ENCODE assay signal across 1 cellular context in the genomic region with DNA sequence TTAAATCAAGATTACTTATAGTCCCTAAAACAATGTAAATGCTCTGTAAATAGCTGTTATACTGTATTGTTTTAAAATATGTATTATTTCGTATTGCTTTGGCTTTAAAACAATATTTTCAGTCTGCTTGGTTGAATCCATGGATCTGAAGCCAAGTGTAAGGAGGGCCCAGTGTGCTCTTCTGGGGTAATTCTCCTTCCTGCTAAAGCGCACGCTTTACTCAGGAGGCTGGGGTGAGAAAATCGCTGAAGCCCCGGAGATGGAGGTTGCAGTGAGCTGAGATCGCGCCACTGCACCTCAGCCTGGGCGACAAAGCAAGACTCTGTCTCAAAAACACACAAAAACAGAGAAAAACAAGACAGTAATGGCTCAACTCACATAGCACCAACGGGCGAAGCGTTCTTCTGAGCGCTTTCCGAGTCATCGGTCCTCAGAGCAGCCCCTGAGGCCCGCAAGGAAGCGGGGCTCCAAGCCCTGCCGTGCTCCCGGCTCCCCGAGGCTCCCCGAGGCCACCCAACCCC.
TF ChIP-seq lines count a peak whose summit lies in the region.

No MANE protein-coding gene starts in this region.

TF ChIP-seq in HepG2, 621 proteins besides CTCF, POLR2A, EP300 and RAD21 (continued from another document and continues in another):
- TF ChIP-seq BATF2 (CRISPR knock-in tag; IDR thresholded peaks at IDR 0.05) (no peak), KMT2A (CRISPR knock-in tag; IDR thresholded peaks at IDR 0.05) (no peak), BRCA1 (CRISPR knock-in tag; IDR thresholded peaks at IDR 0.05) (no peak), HHEX (CRISPR knock-in tag; IDR thresholded peaks at IDR 0.05) (no peak), ZSCAN20 (CRISPR knock-in tag; IDR thresholded peaks at IDR 0.05; ENCODE audit: borderline replicate concordance) (no peak), NFIC (IDR thresholded peaks at IDR 0.05; ENCODE audit: low read length) (no peak), NR1H2 (CRISPR knock-in tag; IDR thresholded peaks at IDR 0.05; ENCODE audit: borderline replicate concordance, low read depth) (no peak), MAFG (CRISPR knock-in tag; IDR thresholded peaks at IDR 0.05) (no peak), POGZ (CRISPR knock-in tag; IDR thresholded peaks at IDR 0.05) (no peak), CSRNP2 (CRISPR knock-in tag; conservative IDR thresholded peaks at IDR 0.05; ENCODE audit: low read depth) (no peak), ZNF362 (CRISPR knock-in tag; IDR thresholded peaks at IDR 0.05; ENCODE audit: borderline replicate concordance) (no peak), KDM3A (CRISPR knock-in tag; IDR thresholded peaks at IDR 0.05; ENCODE audit: low read depth) (no peak), MBNL3 (CRISPR knock-in tag; conservative IDR thresholded peaks at IDR 0.05) (no peak), KMT2B (CRISPR knock-in tag; IDR thresholded peaks at IDR 0.05) (no peak), ZNF781 (CRISPR knock-in tag; IDR thresholded peaks at IDR 0.05; ENCODE audit: borderline replicate concordance, not compliant biosample characterization) (no peak), KDM6A (CRISPR knock-in tag; IDR thresholded peaks at IDR 0.05; ENCODE audit: low read depth) (no peak), GMEB1 (CRISPR knock-in tag; IDR thresholded peaks at IDR 0.05; ENCODE audit: borderline replicate concordance) (peak; percentile 50; the same call in 1 of the 2 replicates), ZNF607 (CRISPR knock-in tag; IDR thresholded peaks at IDR 0.05; ENCODE audit: borderline replicate concordance) (no peak), ZSCAN9 (CRISPR knock-in tag; IDR thresholded peaks at IDR 0.05; ENCODE audit: borderline replicate concordance) (no peak), MIER3 (CRISPR knock-in tag; IDR thresholded peaks at IDR 0.05; ENCODE audit: borderline replicate concordance) (peak; percentile 25; the same call in 1 of the 2 replicates), RXRA (CRISPR knock-in tag; IDR thresholded peaks at IDR 0.05) (no peak), ZNF569 (CRISPR knock-in tag; IDR thresholded peaks at IDR 0.05; ENCODE audit: borderline replicate concordance) (no peak), CBX1 (IDR thresholded peaks at IDR 0.05; ENCODE audit: low read depth) (no peak), CHCHD3 (CRISPR knock-in tag; IDR thresholded peaks at IDR 0.05) (no peak), IRX3 (CRISPR knock-in tag; IDR thresholded peaks at IDR 0.05; ENCODE audit: borderline replicate concordance, low read depth) (no peak), MED8 (CRISPR knock-in tag; IDR thresholded peaks at IDR 0.05; ENCODE audit: insufficient replicate concordance) (no peak), DMTF1 (CRISPR knock-in tag; IDR thresholded peaks at IDR 0.05) (no peak), ATF7-NPFF (CRISPR knock-in tag; IDR thresholded peaks at IDR 0.05; ENCODE audit: low read depth) (no peak), ZFP1 (CRISPR knock-in tag; IDR thresholded peaks at IDR 0.05) (no peak), TAF15 (IDR thresholded peaks at IDR 0.05; ENCODE audit: low read depth, low read length, poor library complexity, severe bottlenecking) (no peak), PRMT3 (CRISPR knock-in tag; IDR thresholded peaks at IDR 0.05; ENCODE audit: borderline replicate concordance, low read depth) (no peak), PBX2 (CRISPR knock-in tag; IDR thresholded peaks at IDR 0.05) (no peak), CEBPG (CRISPR knock-in tag; IDR thresholded peaks at IDR 0.05) (no peak), ZNF782 (CRISPR knock-in tag; IDR thresholded peaks at IDR 0.05; ENCODE audit: borderline replicate concordance) (no peak), ZNF101 (CRISPR knock-in tag; IDR thresholded peaks at IDR 0.05; ENCODE audit: borderline replicate concordance, low read depth) (no peak), ZSCAN31 (CRISPR knock-in tag; IDR thresholded peaks at IDR 0.05; ENCODE audit: low read depth) (0 out of 2 replicates have a peak, but pooled peaks have one; percentile 12)
- TF ChIP-seq, protein P1, sequence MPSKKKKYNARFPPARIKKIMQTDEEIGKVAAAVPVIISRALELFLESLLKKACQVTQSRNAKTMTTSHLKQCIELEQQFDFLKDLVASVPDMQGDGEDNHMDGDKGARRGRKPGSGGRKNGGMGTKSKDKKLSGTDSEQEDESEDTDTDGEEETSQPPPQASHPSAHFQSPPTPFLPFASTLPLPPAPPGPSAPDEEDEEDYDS (CRISPR knock-in tag; IDR thresholded peaks at IDR 0.05) = no peak; the same call in 1 of the 2 replicates
- TF ChIP-seq, protein P2, sequence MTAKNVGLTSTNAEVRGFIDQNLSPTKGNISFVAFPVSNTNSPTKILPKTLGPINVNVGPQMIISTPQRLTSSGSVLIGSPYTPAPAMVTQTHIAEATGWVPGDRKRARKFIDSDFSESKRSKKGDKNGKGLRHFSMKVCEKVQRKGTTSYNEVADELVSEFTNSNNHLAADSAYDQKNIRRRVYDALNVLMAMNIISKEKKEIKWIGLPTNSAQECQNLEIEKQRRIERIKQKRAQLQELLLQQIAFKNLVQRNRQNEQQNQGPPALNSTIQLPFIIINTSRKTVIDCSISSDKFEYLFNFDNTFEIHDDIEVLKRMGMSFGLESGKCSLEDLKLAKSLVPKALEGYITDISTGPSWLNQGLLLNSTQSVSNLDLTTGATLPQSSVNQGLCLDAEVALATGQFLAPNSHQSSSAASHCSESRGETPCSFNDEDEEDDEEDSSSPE (CRISPR knock-in tag; IDR thresholded peaks at IDR 0.05) = no peak
- TF ChIP-seq, protein P3, sequence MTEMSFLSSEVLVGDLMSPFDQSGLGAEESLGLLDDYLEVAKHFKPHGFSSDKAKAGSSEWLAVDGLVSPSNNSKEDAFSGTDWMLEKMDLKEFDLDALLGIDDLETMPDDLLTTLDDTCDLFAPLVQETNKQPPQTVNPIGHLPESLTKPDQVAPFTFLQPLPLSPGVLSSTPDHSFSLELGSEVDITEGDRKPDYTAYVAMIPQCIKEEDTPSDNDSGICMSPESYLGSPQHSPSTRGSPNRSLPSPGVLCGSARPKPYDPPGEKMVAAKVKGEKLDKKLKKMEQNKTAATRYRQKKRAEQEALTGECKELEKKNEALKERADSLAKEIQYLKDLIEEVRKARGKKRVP (CRISPR knock-in tag; IDR thresholded peaks at IDR 0.05) = no peak
- TF ChIP-seq, protein P4, sequence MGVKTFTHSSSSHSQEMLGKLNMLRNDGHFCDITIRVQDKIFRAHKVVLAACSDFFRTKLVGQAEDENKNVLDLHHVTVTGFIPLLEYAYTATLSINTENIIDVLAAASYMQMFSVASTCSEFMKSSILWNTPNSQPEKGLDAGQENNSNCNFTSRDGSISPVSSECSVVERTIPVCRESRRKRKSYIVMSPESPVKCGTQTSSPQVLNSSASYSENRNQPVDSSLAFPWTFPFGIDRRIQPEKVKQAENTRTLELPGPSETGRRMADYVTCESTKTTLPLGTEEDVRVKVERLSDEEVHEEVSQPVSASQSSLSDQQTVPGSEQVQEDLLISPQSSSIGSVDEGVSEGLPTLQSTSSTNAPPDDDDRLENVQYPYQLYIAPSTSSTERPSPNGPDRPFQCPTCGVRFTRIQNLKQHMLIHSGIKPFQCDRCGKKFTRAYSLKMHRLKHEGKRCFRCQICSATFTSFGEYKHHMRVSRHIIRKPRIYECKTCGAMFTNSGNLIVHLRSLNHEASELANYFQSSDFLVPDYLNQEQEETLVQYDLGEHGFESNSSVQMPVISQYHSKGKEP (CRISPR knock-in tag; IDR thresholded peaks at IDR 0.05) = no peak
- TF ChIP-seq, protein P5, sequence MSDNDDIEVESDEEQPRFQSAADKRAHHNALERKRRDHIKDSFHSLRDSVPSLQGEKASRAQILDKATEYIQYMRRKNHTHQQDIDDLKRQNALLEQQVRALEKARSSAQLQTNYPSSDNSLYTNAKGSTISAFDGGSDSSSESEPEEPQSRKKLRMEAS (IDR thresholded peaks at IDR 0.05) = no peak
- TF ChIP-seq, protein P6, sequence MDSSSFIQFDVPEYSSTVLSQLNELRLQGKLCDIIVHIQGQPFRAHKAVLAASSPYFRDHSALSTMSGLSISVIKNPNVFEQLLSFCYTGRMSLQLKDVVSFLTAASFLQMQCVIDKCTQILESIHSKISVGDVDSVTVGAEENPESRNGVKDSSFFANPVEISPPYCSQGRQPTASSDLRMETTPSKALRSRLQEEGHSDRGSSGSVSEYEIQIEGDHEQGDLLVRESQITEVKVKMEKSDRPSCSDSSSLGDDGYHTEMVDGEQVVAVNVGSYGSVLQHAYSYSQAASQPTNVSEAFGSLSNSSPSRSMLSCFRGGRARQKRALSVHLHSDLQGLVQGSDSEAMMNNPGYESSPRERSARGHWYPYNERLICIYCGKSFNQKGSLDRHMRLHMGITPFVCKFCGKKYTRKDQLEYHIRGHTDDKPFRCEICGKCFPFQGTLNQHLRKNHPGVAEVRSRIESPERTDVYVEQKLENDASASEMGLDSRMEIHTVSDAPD (CRISPR knock-in tag; IDR thresholded peaks at IDR 0.05) = no peak
